ENCODE assay signal across 25 cellular contexts in genomic region chr3:77309460-77309859, GRCh38.
"Had no signal": no experiment of that assay in that cellular context is flagged by ENCODE, and none has a peak within 500 bp of the region (broad histone marks: within the 10 kb centered on the region; RNA-seq: fewer than 3 reads in every experiment).

No MANE protein-coding gene starts in this region.

- H3K4me3 ChIP-seq: stomach, suprapubic skin, testis, thoracic aorta, tibial artery, tibial nerve, transverse colon, upper lobe of left lung, upper lobe of right lung, uterus, vagina had no signal

- ATAC-seq: stimulated activated effector memory CD8-positive, alpha-beta T cell treated with anti-CD3 and anti-CD28 coated beads, Interleukin-12 subunit alpha, Interleukin-12 subunit beta, amount 100 ng/mL, for 72 hours; stimulated activated memory B cell treated with anti-CD40 and anti-IgM and Interleukin-4, amounts not matched to agents 10 μg/mL and 1 μg/mL and 100 μg/mL, for 72 hours; stimulated activated naive B cell treated with anti-CD40 and anti-IgM and Interleukin-4, amounts not matched to agents 10 μg/mL and 1 μg/mL and 100 μg/mL, for 72 hours; stimulated activated naive CD8-positive, alpha-beta T cell treated with anti-CD3 and anti-CD28 coated beads, Interleukin-15, amount 100 ng/mL, for 72 hours; stimulated activated naive CD8-positive, alpha-beta T cell treated with anti-CD3 and anti-CD28 coated beads, Interleukin-15, Interleukin-2, amounts not matched to agents 100 U/mL and 50 U/mL, for 24 hours; upper lobe of right lung had no signal

- H3K36me3 ChIP-seq: stomach, suprapubic skin, thoracic aorta, tibial artery, tibial nerve, transverse colon, upper lobe of left lung, upper lobe of right lung, uterus, vagina had no signal

- H3K27me3 ChIP-seq: stomach, suprapubic skin, testis, tibial artery, tibial nerve, transverse colon, upper lobe of left lung, upper lobe of right lung, uterus, vagina had no signal

- H3K27ac ChIP-seq: stomach, suprapubic skin, testis, thoracic aorta, tibial artery, tibial nerve, transverse colon, upper lobe of left lung, upper lobe of right lung, uterus, vagina had no signal

- H3K4me1 ChIP-seq: stomach, suprapubic skin, testis, tibial artery, tibial nerve, transverse colon, upper lobe of left lung, upper lobe of right lung, uterus, vagina had no signal

- DNase-seq: stimulated activated CD4-positive, alpha-beta T cell treated with anti-CD3 and anti-CD28 coated beads, Interleukin-2, amount 100 ng/mL, for 48 hours; stimulated activated CD4-positive, alpha-beta T cell treated with anti-CD3 and anti-CD28 coated beads, Interleukin-4, amount 100 ng/mL, for 1 hour; stimulated activated CD4-positive, alpha-beta T cell treated with anti-CD3 and anti-CD28 coated beads, Interleukin-4, amount 100 ng/mL, for 24 hours; stimulated activated CD4-positive, alpha-beta T cell treated with anti-CD3 and anti-CD28 coated beads, Interleukin-4, amount 100 ng/mL, for 4 hours; stimulated activated CD8-positive, alpha-beta memory T cell treated with anti-CD3 and anti-CD28 coated beads, Interleukin-4, amount 100 ng/mL, for 48 hours; stimulated activated naive B cell treated with anti-CD40 and anti-IgM and Interleukin-4, amounts not matched to agents 10 μg/mL and 1 μg/mL and 100 μg/mL, for 72 hours; stimulated activated naive CD4-positive, alpha-beta T cell; stimulated activated naive CD4-positive, alpha-beta T cell treated with Interleukin-2 at 50 U/mL for 16 hours; stimulated activated naive CD8-positive, alpha-beta T cell treated with anti-CD3 and anti-CD28 coated beads, Interleukin-15, amount 100 ng/mL, for 72 hours; stimulated activated naive CD8-positive, alpha-beta T cell treated with anti-CD3 and anti-CD28 coated beads, Interleukin-15, Interleukin-2, amounts not matched to agents 100 U/mL and 50 U/mL, for 24 hours; stomach; substantia nigra; testis; tibial artery; transverse colon; trophoblast cell; upper lobe of left lung; upper lobe of right lung; uterus had no signal

- H3K9me3 ChIP-seq: stomach, suprapubic skin, testis, thoracic aorta, tibial artery, tibial nerve, transverse colon, upper lobe of left lung, upper lobe of right lung, uterus, vagina had no signal
